ENCODE assay signal across 1 cellular context in the genomic region with DNA sequence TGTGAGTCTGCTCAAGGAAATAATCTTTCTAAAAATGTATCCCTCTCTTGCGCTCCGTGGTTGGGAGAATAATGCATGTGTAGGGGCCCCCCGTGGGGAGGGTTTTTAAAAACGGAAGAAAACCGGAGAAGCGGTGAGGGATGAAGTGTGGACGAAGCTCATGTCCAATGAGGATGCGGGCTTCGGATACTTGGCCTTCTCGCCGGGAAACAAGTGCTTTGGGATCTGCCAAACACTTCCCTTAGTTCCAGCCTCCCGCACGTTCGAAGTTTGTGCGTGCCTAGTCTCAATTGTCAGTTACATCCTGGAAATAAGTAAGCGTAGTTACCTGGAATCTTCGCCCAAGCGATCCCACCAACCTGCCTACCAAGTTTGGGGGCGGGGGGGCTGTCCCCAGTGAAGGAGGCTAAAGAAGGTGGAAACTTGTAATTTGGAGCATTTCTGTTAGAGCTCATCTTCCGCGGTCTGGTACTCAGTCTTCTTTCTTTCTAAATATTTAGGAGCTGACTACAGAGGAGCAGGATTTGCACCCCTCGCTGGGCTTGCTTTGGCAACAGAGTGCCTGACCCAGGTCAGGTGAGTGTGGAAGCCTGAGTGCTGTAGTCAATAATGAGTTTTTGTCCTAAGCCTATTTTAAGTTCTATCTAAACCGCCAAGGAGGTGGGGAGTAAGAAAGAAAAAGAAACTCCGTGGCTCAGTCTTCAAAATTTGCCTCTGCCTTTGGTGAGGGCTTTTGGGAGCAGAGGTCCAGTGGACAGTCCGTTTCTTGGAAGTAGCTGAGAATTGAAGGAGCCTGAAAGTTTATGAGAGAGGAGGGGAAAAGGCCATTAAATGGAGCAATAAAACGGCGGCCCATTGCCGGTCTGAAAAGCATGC.
A peak's percentile ranks its signal among the peaks of the same experiment; 100 is the strongest.
TF ChIP-seq lines count a peak whose summit lies in the region.

No MANE protein-coding gene starts in this region.

TF ChIP-seq in HepG2, 621 proteins besides CTCF, POLR2A, EP300 and RAD21:
- TF ChIP-seq, protein P1, sequence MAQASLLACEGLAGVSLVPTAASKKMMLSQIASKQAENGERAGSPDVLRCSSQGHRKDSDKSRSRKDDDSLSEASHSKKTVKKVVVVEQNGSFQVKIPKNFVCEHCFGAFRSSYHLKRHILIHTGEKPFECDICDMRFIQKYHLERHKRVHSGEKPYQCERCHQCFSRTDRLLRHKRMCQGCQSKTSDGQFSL (CRISPR knock-in tag; IDR thresholded peaks at IDR 0.05), result 0 out of 2 replicates have a peak, but pooled peaks have one; percentile 17
- TF ChIP-seq HMG20B (CRISPR knock-in tag; conservative IDR thresholded peaks at IDR 0.05) (no peak), ZIK1 (CRISPR knock-in tag; IDR thresholded peaks at IDR 0.05; ENCODE audit: borderline replicate concordance, low read depth) (no peak), ZNF816 (CRISPR knock-in tag; IDR thresholded peaks at IDR 0.05; ENCODE audit: borderline replicate concordance) (0 out of 2 replicates have a peak, but pooled peaks have one; percentile 12)
- TF ChIP-seq, protein P2, sequence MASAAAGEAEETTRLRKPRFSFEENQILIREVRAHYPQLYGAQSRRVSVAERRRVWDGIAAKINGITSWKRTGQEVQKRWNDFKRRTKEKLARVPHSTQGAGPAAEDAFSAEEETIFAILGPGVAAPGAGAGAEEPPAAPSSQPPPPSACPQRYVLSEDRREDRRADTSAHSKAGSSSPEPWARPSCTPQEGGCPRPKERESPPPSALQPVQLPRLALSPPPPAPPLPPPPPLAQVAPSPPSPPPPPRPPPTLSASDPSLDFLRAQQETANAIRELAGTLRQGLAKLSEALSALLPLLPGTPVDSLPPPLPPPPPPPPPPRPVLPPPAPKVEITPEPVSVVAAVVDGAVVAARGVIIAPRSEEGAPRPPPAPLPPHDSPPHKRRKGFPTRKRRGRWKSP (CRISPR knock-in tag; IDR thresholded peaks at IDR 0.05), result peak; percentile 32; the same call in 1 of the 2 replicates
